Comparison of ENCODE assay signal across 26 cellular contexts in genomic region chr1:26854953-26855352, GRCh38. TPM values are rescaled to one million over a fixed set of nuclear protein-coding genes. Genes with fewer than 3 reads are reported as not detected.
A peak's percentile ranks its signal among the peaks of the same experiment; 100 is the strongest.
DNase-seq lines count a peak whose midpoint lies in the region; ATAC-seq, FAIRE-seq and TF ChIP-seq lines count a peak whose summit lies in the region.
"Had no signal": no experiment of that assay in that cellular context is flagged by ENCODE, and none has a peak within 500 bp of the region (broad histone marks: within the 10 kb centered on the region; RNA-seq: fewer than 3 reads in every experiment).

No MANE protein-coding gene starts in this region.

- 60% methylated on average over 2 of the region's 5 CpGs for WGBS in suprapubic skin
- no CpG with 5 or more reads among the region's 5 CpGs for WGBS in right lobe of liver (ENCODE audit: insufficient coverage, low coverage, low lambda C conversion rate, missing lambda C conversion rate)

- peak overlapping the region; percentile 72 for H3K4me2 ChIP-seq in keratinocyte (ENCODE audit: control insufficient read depth, extremely low read depth, insufficient read depth, low read depth, low read length)
- H3K4me2 ChIP-seq: KMS-11 had no signal

- dilution Hi-C loops in keratinocyte (cut with MboI; ENCODE audit: extremely low pct_ligation_motif_present, low sequenced_read_pairs), result no loop called here

- no peak for ATAC-seq in activated T-cell treated with anti-CD3 and anti-CD28 coated beads, Interleukin-2, amount 50 U/mL, for 72 hours (replicated peaks in 1 of 2)
- no peak for ATAC-seq in right lobe of liver
- ATAC-seq: GM12878, heart right ventricle had no signal

- H3K4me3 ChIP-seq in Peyer's patch (no peak overlapping the region), keratinocyte (ENCODE audit: control insufficient read depth in 2 of 3, extremely low read depth in 1 of 3, insufficient read depth in 2 of 3, low read depth in 1 of 3, low read length in 3 of 3) (peak overlapping the region in 1 of 3 experiments; percentile 25), suprapubic skin (no peak overlapping the region), right lobe of liver (no peak overlapping the region)
- H3K4me3 ChIP-seq: GM12878, heart right ventricle, right atrium auricular region, thoracic aorta had no signal

- no peak for DNase-seq in activated T-cell treated with anti-CD3 and anti-CD28 coated beads, Interleukin-2, amount 50 U/mL, for 24 hours
- no peak for DNase-seq in activated T-cell treated with anti-CD3 and anti-CD28 coated beads, Interleukin-2, amount 50 U/mL, for 72 hours
- DNase-seq in Peyer's patch, result peak in 2 of 3 donors; percentile 69 to 75
- no peak for DNase-seq in keratinocyte (ENCODE audit: low read depth, low spot score)
- no peak for DNase-seq in suprapubic skin (ENCODE audit: low spot score in 2 of 2)
- no peak for DNase-seq in GM13976 (ENCODE audit: low spot score)
- no peak for DNase-seq in C1 segment of cervical spinal cord (lab: John Stamatoyannopoulos, UW)
- DNase-seq in right lobe of liver, result no peak
- DNase-seq: activated CD4-positive, CD25-positive, alpha-beta regulatory T cell treated with anti-CD3 and anti-CD28 coated beads, Interleukin-2, amount 50 U/mL, for 72 hours; endodermal cell; GOT3; heart right ventricle; NCI-H2081 treated with DMSO at 0.1 percent for 48 hours; NCI-H526 treated with DMSO at 0.1 percent for 48 hours; occipital lobe; SHP77 treated with DMSO at 0.1 percent for 48 hours had no signal

- H4K20me1 ChIP-seq in keratinocyte (ENCODE audit: control insufficient read depth, extremely low read depth, insufficient read depth, low read length), result no peaks in the 10 kb centered on the region

- peak overlapping the region; percentile 67 for H3K9ac ChIP-seq in keratinocyte (ENCODE audit: control insufficient read depth, extremely low read depth, insufficient read depth, low read length)
- H3K9ac ChIP-seq: KMS-11 had no signal

- no peaks in the 10 kb centered on the region for H3K9me3 ChIP-seq in Peyer's patch
- H3K9me3 ChIP-seq in keratinocyte (ENCODE audit: control insufficient read depth, low read depth, low read length), result no peaks in the 10 kb centered on the region
- H3K9me3 ChIP-seq in suprapubic skin, result no peaks in the 10 kb centered on the region
- no peaks in the 10 kb centered on the region for H3K9me3 ChIP-seq in right lobe of liver
- H3K9me3 ChIP-seq: heart right ventricle, right atrium auricular region, thoracic aorta had no signal

- no peaks in the 10 kb centered on the region for H3K9me1 ChIP-seq in keratinocyte (ENCODE audit: control insufficient read depth, extremely low read depth, insufficient read depth, low read length)

- TF ChIP-seq CTCF in Peyer's patch (IDR thresholded peaks at IDR 0.05) (no peak), keratinocyte (optimal IDR thresholded peaks at IDR 0.05 in 1 of 3, IDR thresholded peaks at IDR 0.05 in 1 of 3, conservative IDR thresholded peaks at IDR 0.05 in 1 of 3; ENCODE audit: extremely low read depth in 1 of 3, insufficient read depth in 2 of 3, low read length in 3 of 3) (no peak), suprapubic skin (IDR thresholded peaks at IDR 0.05) (no peak), GM13976 (IDR thresholded peaks at IDR 0.05; ENCODE audit: borderline replicate concordance, control extremely low read depth, extremely low read depth, insufficient read depth, missing control alignments) (no peak), right lobe of liver (IDR thresholded peaks at IDR 0.05) (no peak)

- no peak overlapping the region for H3K4me3 Mint-ChIP-seq in activated T-cell treated with anti-CD3 and anti-CD28 coated beads, Interleukin-2, amount 50 U/mL, for 24 hours
- H3K4me3 Mint-ChIP-seq in activated T-cell treated with anti-CD3 and anti-CD28 coated beads, Interleukin-2, amount 50 U/mL, for 72 hours, result no peak overlapping the region
- H3K4me3 Mint-ChIP-seq: activated naive CD8-positive, alpha-beta T cell; activated T-helper 1 cell treated with anti-CD3 and anti-CD28 coated beads, Interleukin-12 subunit alpha, Interleukin-12 subunit beta, Interleukin-2, Interleukin-4 antibody, amounts not matched to agents 30 ng/mL and 10 ng/mL and 1 ng/mL, durations not matched to agents 14 hours and 24 hours and 36 hours; endodermal cell had no signal

- H3K27me3 ChIP-seq in Peyer's patch (no peaks in the 10 kb centered on the region), keratinocyte (ENCODE audit: control insufficient read depth, extremely low read depth, insufficient read depth, low read length) (no peaks in the 10 kb centered on the region), suprapubic skin (no peaks in the 10 kb centered on the region), right lobe of liver (no peaks in the 10 kb centered on the region)
- H3K27me3 ChIP-seq: heart right ventricle, right atrium auricular region had no signal

- H3K9me3 Mint-ChIP-seq in activated T-cell treated with anti-CD3 and anti-CD28 coated beads, Interleukin-2, amount 50 U/mL, for 24 hours, result no peaks in the 10 kb centered on the region
- no peaks in the 10 kb centered on the region for H3K9me3 Mint-ChIP-seq in activated T-cell treated with anti-CD3 and anti-CD28 coated beads, Interleukin-2, amount 50 U/mL, for 72 hours
- H3K9me3 Mint-ChIP-seq: activated T-helper 1 cell treated with anti-CD3 and anti-CD28 coated beads, Interleukin-12 subunit alpha, Interleukin-12 subunit beta, Interleukin-2, Interleukin-4 antibody, amounts not matched to agents 30 ng/mL and 10 ng/mL and 1 ng/mL, durations not matched to agents 14 hours and 24 hours and 36 hours; endodermal cell had no signal

- TF ChIP-seq POLR2A in Peyer's patch (IDR thresholded peaks at IDR 0.05) (no peak), suprapubic skin (IDR thresholded peaks at IDR 0.05) (no peak), right lobe of liver (IDR thresholded peaks at IDR 0.05) (no peak)

- H3K27ac ChIP-seq in Peyer's patch (no peak overlapping the region), keratinocyte (ENCODE audit: control insufficient read depth, insufficient read depth, low read length) (peak overlapping the region; percentile 100), suprapubic skin (peak overlapping the region; percentile 83), right lobe of liver (no peak overlapping the region)
- H3K27ac ChIP-seq: heart right ventricle, KMS-11, right atrium auricular region, thoracic aorta had no signal

- peaks cover 0 to 52% (median 0%) of the 10 kb centered on the region in 3 donors for H3K36me3 ChIP-seq in Peyer's patch
- H3K36me3 ChIP-seq in keratinocyte (ENCODE audit: control insufficient read depth in 2 of 2, extremely low read depth in 1 of 2, insufficient read depth in 2 of 2, low read length in 2 of 2), result peaks cover 8 to 32% of the 10 kb centered on the region in 2 experiments
- H3K36me3 ChIP-seq in suprapubic skin, result peaks cover 29% of the 10 kb centered on the region
- peaks cover 0 to 33% (median 16%) of the 10 kb centered on the region in 4 donors for H3K36me3 ChIP-seq in right lobe of liver

- H2AFZ ChIP-seq in keratinocyte (ENCODE audit: control insufficient read depth, low read length), result no peak overlapping the region

- peaks cover 80% of the 10 kb centered on the region for H3K36me3 Mint-ChIP-seq in activated T-cell treated with anti-CD3 and anti-CD28 coated beads, Interleukin-2, amount 50 U/mL, for 24 hours (ENCODE audit: low read depth)
- peaks cover 7 to 16% of the 10 kb centered on the region in 2 donors for H3K36me3 Mint-ChIP-seq in activated T-cell treated with anti-CD3 and anti-CD28 coated beads, Interleukin-2, amount 50 U/mL, for 72 hours (ENCODE audit: insufficient read depth in 2 of 2)

- H3K4me1 ChIP-seq in Peyer's patch, result peaks cover 0 to 18% (median 0%) of the 10 kb centered on the region in 4 donors
- peaks cover 94% of the 10 kb centered on the region for H3K4me1 ChIP-seq in keratinocyte (ENCODE audit: control insufficient read depth, extremely low read depth, insufficient read depth, low read length)
- H3K4me1 ChIP-seq in suprapubic skin, result peaks cover 72% of the 10 kb centered on the region
- peaks cover 0 to 1% (median 0%) of the 10 kb centered on the region in 4 donors for H3K4me1 ChIP-seq in right lobe of liver
- H3K4me1 ChIP-seq: right atrium auricular region had no signal

- TF ChIP-seq EP300 in suprapubic skin (IDR thresholded peaks at IDR 0.05), result no peak

- in situ Hi-C loops in GM13976 (cut with MboI; ENCODE audit: low sequenced_read_pairs, unreplicated experiment), result no loop called here

- H3K27ac Mint-ChIP-seq in activated T-cell treated with anti-CD3 and anti-CD28 coated beads, Interleukin-2, amount 50 U/mL, for 24 hours, result peak overlapping the region; percentile 22
- H3K27ac Mint-ChIP-seq in activated T-cell treated with anti-CD3 and anti-CD28 coated beads, Interleukin-2, amount 50 U/mL, for 72 hours, result no peak overlapping the region
- H3K27ac Mint-ChIP-seq: activated naive CD8-positive, alpha-beta T cell; activated T-helper 1 cell treated with anti-CD3 and anti-CD28 coated beads, Interleukin-12 subunit alpha, Interleukin-12 subunit beta, Interleukin-2, Interleukin-4 antibody, amounts not matched to agents 30 ng/mL and 10 ng/mL and 1 ng/mL, durations not matched to agents 14 hours and 24 hours and 36 hours had no signal

- intact Hi-C loops in right lobe of liver (cut with DNase I), result loop anchor here in 1 of 2 donors (5.0 kb wide), 1 partner anchor 32 kb away; no protein-coding TSS in a partner anchor

- H3K4me1 Mint-ChIP-seq in activated T-cell treated with anti-CD3 and anti-CD28 coated beads, Interleukin-2, amount 50 U/mL, for 24 hours (ENCODE audit: low read depth), result no peaks in the 10 kb centered on the region
- no peaks in the 10 kb centered on the region for H3K4me1 Mint-ChIP-seq in activated T-cell treated with anti-CD3 and anti-CD28 coated beads, Interleukin-2, amount 50 U/mL, for 72 hours (ENCODE audit: low read depth)

- peak; percentile 77 for FAIRE-seq in keratinocyte (lab: Jason Lieb, UNC)
- FAIRE-seq: colon, GM12878, GM19239 had no signal

- H3K27me3 Mint-ChIP-seq in activated T-cell treated with anti-CD3 and anti-CD28 coated beads, Interleukin-2, amount 50 U/mL, for 24 hours, result no peaks in the 10 kb centered on the region
- no peaks in the 10 kb centered on the region for H3K27me3 Mint-ChIP-seq in activated T-cell treated with anti-CD3 and anti-CD28 coated beads, Interleukin-2, amount 50 U/mL, for 72 hours (ENCODE audit: low read depth)
- H3K27me3 Mint-ChIP-seq: activated naive CD8-positive, alpha-beta T cell had no signal

- no peaks in the 10 kb centered on the region for H3K79me2 ChIP-seq in keratinocyte (ENCODE audit: control insufficient read depth, insufficient read depth, low read length)

RNA-seq across cellular contexts. Expression of gene SFN, which starts 8.0 kb away (rescaled TPM):
- total RNA-seq in activated T-cell treated with anti-CD3 and anti-CD28 coated beads, Interleukin-2, amount 50 U/mL, for 72 hours, result 1 to 10 TPM in 1 of 2 donors, under 1 TPM in 1; 0.86 to 2.2 TPM
- total RNA-seq in Peyer's patch (10 to 100 TPM; 19.8 to 66.6 (median 44.6) TPM), suprapubic skin (1,000 to 10,000 TPM in 1 of 4 donors, 100 to 1,000 TPM in 3; 364 to 1,347 (median 744) TPM), right lobe of liver (1 to 10 TPM in 3 of 6 experiments, not detected in 3; 2.2 to 2.5 (median 2.5) TPM)
- polyA plus RNA-seq in keratinocyte, result 1,394 to 2,602 TPM (median 2,333 TPM) in 3 replicates
- 775 TPM for polyA plus RNA-seq in keratinocyte (2011; ENCODE audit: low read depth)
- polyA plus RNA-seq in keratinocyte (2011; cell fraction: cytosol; rRNA removed), result 1,484 and 3,345 TPM in 2 replicates
- polyA plus RNA-seq in keratinocyte (2011; cell fraction: nucleus; rRNA removed), result 1,730 and 2,605 TPM in 2 replicates
- 3,203 and 3,341 TPM in 2 replicates for polyA plus RNA-seq in keratinocyte (2012; ENCODE audit: low replicate concordance)
- polyA minus RNA-seq in keratinocyte, result 637 to 2,055 TPM (median 889 TPM) in 3 replicates
- 1,532 TPM for polyA minus RNA-seq in keratinocyte (2011; cell fraction: cytosol; rRNA and poly(A)+ RNA removed)
- 888 and 889 TPM in 2 replicates for polyA minus RNA-seq in keratinocyte (2011; cell fraction: nucleus; rRNA and poly(A)+ RNA removed)
- total RNA-seq: myocyte, occipital lobe had no signal

RNA-seq across cellular contexts. Expression of gene ZDHHC18, which starts 28.5 kb away (rescaled TPM):
- 10 to 100 TPM; 64.4 to 80.2 TPM for total RNA-seq in activated T-cell treated with anti-CD3 and anti-CD28 coated beads, Interleukin-2, amount 50 U/mL, for 72 hours
- total RNA-seq in Peyer's patch (10 to 100 TPM; 12.4 to 40.3 (median 29.0) TPM), suprapubic skin (10 to 100 TPM; 23.7 to 38.5 (median 31.4) TPM), right lobe of liver (10 to 100 TPM in 5 of 6 experiments, 1 to 10 TPM in 1; 9.6 to 16.9 (median 14.1) TPM)
- polyA plus RNA-seq in keratinocyte, result 18.1 to 32.0 TPM (median 22.6 TPM) in 3 replicates
- 14.0 TPM for polyA plus RNA-seq in keratinocyte (2011; ENCODE audit: low read depth)
- polyA plus RNA-seq in keratinocyte (2011; cell fraction: cytosol; rRNA removed), result 22.3 and 28.7 TPM in 2 replicates
- 27.8 and 32.9 TPM in 2 replicates for polyA plus RNA-seq in keratinocyte (2011; cell fraction: nucleus; rRNA removed)
- polyA plus RNA-seq in keratinocyte (2012; ENCODE audit: low replicate concordance), result 16.3 and 18.4 TPM in 2 replicates
- polyA minus RNA-seq in keratinocyte, result 21.5 to 62.9 TPM (median 45.1 TPM) in 3 replicates
- 14.4 TPM for polyA minus RNA-seq in keratinocyte (2011; cell fraction: cytosol; rRNA and poly(A)+ RNA removed)
- 11.0 and 11.9 TPM in 2 replicates for polyA minus RNA-seq in keratinocyte (2011; cell fraction: nucleus; rRNA and poly(A)+ RNA removed)

RNA-seq across cellular contexts. Expression of gene GPN2, which starts 35.1 kb away (rescaled TPM):
- total RNA-seq in activated T-cell treated with anti-CD3 and anti-CD28 coated beads, Interleukin-2, amount 50 U/mL, for 72 hours, result 10 to 100 TPM; 54.8 to 55.5 TPM
- total RNA-seq in Peyer's patch, result 10 to 100 TPM; 13.5 to 19.6 (median 17.3) TPM
- 31.9 to 43.7 TPM (median 37.2 TPM) in 3 replicates for polyA plus RNA-seq in keratinocyte
- 8.2 TPM for polyA plus RNA-seq in keratinocyte (2011; ENCODE audit: low read depth)
- polyA plus RNA-seq in keratinocyte (2011; cell fraction: cytosol; rRNA removed), result 31.2 and 33.2 TPM in 2 replicates
- polyA plus RNA-seq in keratinocyte (2011; cell fraction: nucleus; rRNA removed), result 29.8 and 42.6 TPM in 2 replicates
- 15.2 and 33.1 TPM in 2 replicates for polyA plus RNA-seq in keratinocyte (2012; ENCODE audit: low replicate concordance)
- 32.8 to 56.8 TPM (median 45.6 TPM) in 3 replicates for polyA minus RNA-seq in keratinocyte
- polyA minus RNA-seq in keratinocyte (2011; cell fraction: cytosol; rRNA and poly(A)+ RNA removed), result 17.3 TPM
- polyA minus RNA-seq in keratinocyte (2011; cell fraction: nucleus; rRNA and poly(A)+ RNA removed), result 19.7 and 26.1 TPM in 2 replicates
- total RNA-seq in suprapubic skin, result 10 to 100 TPM; 13.2 to 25.3 (median 18.8) TPM
- 10 to 100 TPM in 4 of 6 experiments, 1 to 10 TPM in 2; 5.6 to 18.3 (median 15.3) TPM for total RNA-seq in right lobe of liver

RNA-seq across cellular contexts. Expression of gene GPATCH3, which starts 45.3 kb away (rescaled TPM):
- 10 to 100 TPM; 10.9 to 11.9 TPM for total RNA-seq in activated T-cell treated with anti-CD3 and anti-CD28 coated beads, Interleukin-2, amount 50 U/mL, for 72 hours
- 10 to 100 TPM in 3 of 4 donors, 1 to 10 TPM in 1; 8.4 to 28.5 (median 14.2) TPM for total RNA-seq in Peyer's patch
- polyA plus RNA-seq in keratinocyte, result 5.7 to 7.3 TPM (median 7.1 TPM) in 3 replicates
- polyA plus RNA-seq in keratinocyte (2011; ENCODE audit: low read depth), result 6.3 TPM
- 5.1 and 7.5 TPM in 2 replicates for polyA plus RNA-seq in keratinocyte (2011; cell fraction: cytosol; rRNA removed)
- 12.7 and 12.8 TPM in 2 replicates for polyA plus RNA-seq in keratinocyte (2011; cell fraction: nucleus; rRNA removed)
- 6.6 and 9.6 TPM in 2 replicates for polyA plus RNA-seq in keratinocyte (2012; ENCODE audit: low replicate concordance)
- polyA minus RNA-seq in keratinocyte, result 4.5 to 7.8 TPM (median 5.2 TPM) in 3 replicates
- polyA minus RNA-seq in keratinocyte (2011; cell fraction: cytosol; rRNA and poly(A)+ RNA removed), result 5.9 TPM
- 5.4 and 7.7 TPM in 2 replicates for polyA minus RNA-seq in keratinocyte (2011; cell fraction: nucleus; rRNA and poly(A)+ RNA removed)
- total RNA-seq in suprapubic skin, result 10 to 100 TPM; 14.1 to 20.5 (median 15.8) TPM
- total RNA-seq in right lobe of liver, result 1 to 10 TPM; 6.0 to 8.1 (median 7.1) TPM

RNA-seq across cellular contexts. Expression of gene NR0B2, which starts 58.8 kb away (rescaled TPM):
- not detected for total RNA-seq in activated T-cell treated with anti-CD3 and anti-CD28 coated beads, Interleukin-2, amount 50 U/mL, for 72 hours
- total RNA-seq in Peyer's patch, result 10 to 100 TPM in 3 of 4 donors, not detected in 1; 16.2 to 46.4 (median 30.7) TPM
- not detected in 3 replicates for polyA plus RNA-seq in keratinocyte
- not detected for polyA plus RNA-seq in keratinocyte (2011; ENCODE audit: low read depth)
- not detected in 2 replicates for polyA plus RNA-seq in keratinocyte (2011; cell fraction: cytosol; rRNA removed)
- not detected in 2 replicates for polyA plus RNA-seq in keratinocyte (2011; cell fraction: nucleus; rRNA removed)
- polyA plus RNA-seq in keratinocyte (2012; ENCODE audit: low replicate concordance), result not detected in 2 replicates
- not detected in 3 replicates for polyA minus RNA-seq in keratinocyte
- not detected for polyA minus RNA-seq in keratinocyte (2011; cell fraction: cytosol; rRNA and poly(A)+ RNA removed)
- not detected in 2 replicates for polyA minus RNA-seq in keratinocyte (2011; cell fraction: nucleus; rRNA and poly(A)+ RNA removed)
- total RNA-seq in suprapubic skin, result not detected
- 10 to 100 TPM; 25.6 to 69.6 (median 43.0) TPM for total RNA-seq in right lobe of liver
- total RNA-seq: activated CD8-positive, alpha-beta memory T cell treated with anti-CD3 and anti-CD28 coated beads for 36 hours; activated T-helper 1 cell treated with anti-CD3 and anti-CD28 coated beads, Interleukin-12 subunit alpha, Interleukin-12 subunit beta, Interleukin-2, Interleukin-4 antibody, amounts not matched to agents 30 ng/mL and 10 ng/mL and 1 ng/mL, durations not matched to agents 14 hours and 24 hours and 36 hours; endodermal cell; GM12878; myocyte; occipital lobe; thoracic aorta had no signal
- polyA plus RNA-seq: GM12878 had no signal

Comparison
In these comparisons a context has a peak if more than half of its experiments do, and no peak if none do; other contexts are left out.
1. DNase-seq: peak in Peyer's patch (2 of 3); none in activated T-cell treated with anti-CD3 and anti-CD28 coated beads, Interleukin-2, amount 50 U/mL, for 24 hours (single experiment), activated T-cell treated with anti-CD3 and anti-CD28 coated beads, Interleukin-2, amount 50 U/mL, for 72 hours (0 of 2), keratinocyte (single experiment), suprapubic skin (0 of 2), GM13976 (single experiment), C1 segment of cervical spinal cord (0 of 14) and right lobe of liver (0 of 3).
2. H3K27ac ChIP-seq: peak in keratinocyte (single experiment) and suprapubic skin (single experiment); none in Peyer's patch (0 of 4) and right lobe of liver (0 of 3).
3. RNA of gene SFN, which starts 8.0 kb away (total RNA-seq): 364 to 1,347 TPM in suprapubic skin and 19.8 to 66.6 TPM in Peyer's patch; 0.86 to 2.2 TPM in activated T-cell treated with anti-CD3 and anti-CD28 coated beads, Interleukin-2, amount 50 U/mL, for 72 hours and 2.2 to 2.5 TPM in right lobe of liver; every median in the first group is over 4 times any median in the second.